In the genomic region with DNA sequence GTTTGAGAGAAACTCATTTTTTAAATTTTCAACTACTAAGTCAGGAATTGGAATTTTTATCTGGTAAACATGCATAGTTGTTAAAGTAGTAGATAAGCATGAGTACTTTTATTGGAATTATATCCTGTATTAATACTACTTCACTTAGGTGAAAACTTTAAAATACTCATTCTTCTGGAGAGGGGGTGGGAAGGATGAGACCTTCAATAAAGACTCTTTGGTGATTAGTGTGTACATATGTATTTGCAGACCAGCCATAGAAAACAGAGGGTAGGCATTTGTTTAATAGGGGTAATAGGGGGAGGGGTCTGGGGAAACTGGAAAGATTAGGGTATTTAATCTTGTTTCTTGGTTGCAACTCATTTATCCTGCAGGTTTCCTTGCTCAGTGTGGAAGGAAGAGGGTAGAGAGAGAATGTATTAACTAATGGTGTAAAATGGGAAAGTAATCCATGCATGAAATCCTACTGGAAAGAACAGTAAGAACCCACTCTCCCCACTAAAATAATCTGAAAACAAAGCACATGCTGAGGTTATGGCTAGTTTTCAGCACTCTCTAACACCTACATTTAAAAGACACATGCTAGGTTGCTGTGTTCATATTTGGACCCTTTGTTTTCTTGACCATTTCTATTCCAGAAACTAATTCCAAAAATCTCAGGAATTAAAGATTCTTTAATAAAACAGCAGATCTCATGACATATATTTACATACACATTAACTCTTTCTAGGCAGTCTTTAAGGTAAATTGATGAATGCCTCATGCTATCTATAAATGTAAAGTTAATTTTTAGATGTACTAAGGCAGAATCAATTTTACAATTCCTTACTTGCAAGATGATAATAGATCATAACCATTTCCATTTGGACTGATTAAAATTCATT, we compare ENCODE assay signal across 12 cellular contexts. TPM values are rescaled to one million over a fixed set of nuclear protein-coding genes. Genes with fewer than 3 reads are reported as not detected.
A peak's percentile ranks its signal among the peaks of the same experiment; 100 is the strongest.
DNase-seq lines count a peak whose midpoint lies in the region; ATAC-seq and TF ChIP-seq lines count a peak whose summit lies in the region.
"Had no signal": no experiment of that assay in that cellular context is flagged by ENCODE, and none has a peak within 500 bp of the region (broad histone marks: within the 10 kb centered on the region; RNA-seq: fewer than 3 reads in every experiment).

No MANE protein-coding gene starts in this region.

- H3K27me3 Mint-ChIP-seq in neural progenitor cell (ENCODE audit: insufficient read depth, low read depth) = no peaks in the 10 kb centered on the region

- no peaks in the 10 kb centered on the region for H4K20me1 ChIP-seq in neural progenitor cell (ENCODE audit: low read depth)

- H3K27me3 ChIP-seq in WERI-Rb-1 (ENCODE audit: insufficient read depth, low read depth, severe bottlenecking) (no peaks in the 10 kb centered on the region), neural progenitor cell (no peaks in the 10 kb centered on the region)

- no peak for TF ChIP-seq CTCF in NB4 (IDR thresholded peaks at IDR 0.05; ENCODE audit: low read depth, low read length)
- TF ChIP-seq CTCF in WERI-Rb-1 (IDR thresholded peaks at IDR 0.05; ENCODE audit: low read depth, low read length) = no peak
- no peak for TF ChIP-seq CTCF in neural progenitor cell (IDR thresholded peaks at IDR 0.05)

- H3K9me3 Mint-ChIP-seq in neural progenitor cell = no peaks in the 10 kb centered on the region

- H3K9me3 ChIP-seq in WERI-Rb-1 (ENCODE audit: severe bottlenecking) (no peaks in the 10 kb centered on the region), neural progenitor cell (ENCODE audit: low read depth) (no peaks in the 10 kb centered on the region)
- H3K9me3 ChIP-seq: adrenal gland had no signal

- H3K4me1 ChIP-seq in neural progenitor cell = peaks cover 34% of the 10 kb centered on the region

- no peaks in the 10 kb centered on the region for H3K36me3 Mint-ChIP-seq in neural progenitor cell

- H3K4me1 Mint-ChIP-seq in neural progenitor cell = peaks cover 22% of the 10 kb centered on the region

- peaks cover 87% of the 10 kb centered on the region for H3K79me2 ChIP-seq in neural progenitor cell (ENCODE audit: low read depth)

- peak overlapping the region; percentile 95 for H3K4me2 ChIP-seq in neural progenitor cell

- H2AFZ ChIP-seq in neural progenitor cell (replicated peaks) = no peak overlapping the region

- H3K36me3 ChIP-seq in WERI-Rb-1 (peaks cover 2% of the 10 kb centered on the region), neural progenitor cell (no peaks in the 10 kb centered on the region)
- H3K36me3 ChIP-seq: adrenal gland had no signal

- H3K27ac ChIP-seq in WERI-Rb-1 (peak overlapping the region; percentile 99), neural progenitor cell (peak overlapping the region; percentile 98)
- H3K27ac ChIP-seq: adrenal gland had no signal

- H3K9ac ChIP-seq in neural progenitor cell = peak overlapping the region; percentile 67

- peak overlapping the region; percentile 93 for H3K4me3 Mint-ChIP-seq in neural progenitor cell

- TF ChIP-seq POLR2A in NB4 (IDR thresholded peaks at IDR 0.05; ENCODE audit: extremely low read depth, insufficient read length) = no peak

- H3K4me3 ChIP-seq in NB4 (ENCODE audit: low read depth, low read length) (peak overlapping the region; percentile 84), WERI-Rb-1 (ENCODE audit: low read depth, low read length) (peak overlapping the region; percentile 93), neural progenitor cell (peak overlapping the region; percentile 94)
- H3K4me3 ChIP-seq: adrenal gland had no signal

- DNase-seq in NCI-H1417 (lab: John Stamatoyannopoulos, UW) = peak in 2 of 3 experiments; percentile 40 to 76
- no peak for DNase-seq in NCI-H1417 treated with DMSO at 0.1 percent for 48 hours (lab: John Stamatoyannopoulos, UW)
- DNase-seq in NB4 (ENCODE audit: low read depth) = peak; percentile 41
- peak; percentile 19 for DNase-seq in WERI-Rb-1
- no peak for DNase-seq in neural progenitor cell (ENCODE audit: low spot score)
- DNase-seq in iPS-NIHi11 (ENCODE audit: low spot score) = no peak
- DNase-seq: activated CD8-positive, alpha-beta memory T cell treated with anti-CD3 and anti-CD28 coated beads, Interleukin-2, amount 50 U/mL, for 4 hours; adrenal gland; NCI-H2029 treated with DMSO at 0.1 percent for 48 hours; stimulated activated CD4-positive, alpha-beta T cell treated with anti-CD3 and anti-CD28 coated beads, Interleukin-12 subunit alpha, Interleukin-12 subunit beta, amount 100 ng/mL, for 4 hours had no signal

- ATAC-seq in HG02610 (IDR thresholded peaks at IDR 0.05; ENCODE audit: unreplicated experiment) (no peak), GM21381 (IDR thresholded peaks at IDR 0.05; ENCODE audit: unreplicated experiment) (no peak)

- peak overlapping the region; percentile 69 for H3K27ac Mint-ChIP-seq in neural progenitor cell

- peaks cover 52% of the 10 kb centered on the region for H3F3A ChIP-seq in neural progenitor cell (ENCODE audit: low read depth)

RNA-seq across cellular contexts. Expression of a gene that starts 6.2 kb away (rescaled TPM):
- total RNA-seq in neural progenitor cell (ENCODE audit: low replicate concordance) = 172 and 242 TPM in 2 replicates

RNA-seq across cellular contexts. Expression of a gene that starts 55.3 kb away (rescaled TPM):
- total RNA-seq in neural progenitor cell (ENCODE audit: low replicate concordance) = 81.9 and 126 TPM in 2 replicates

Comparison
In these comparisons a context has a peak if more than half of its experiments do, and no peak if none do; other contexts are left out.
1. DNase-seq: peak in NCI-H1417 (2 of 3), NB4 (single experiment) and WERI-Rb-1 (single experiment); none in NCI-H1417 treated with DMSO at 0.1 percent for 48 hours (single experiment), neural progenitor cell (single experiment) and iPS-NIHi11 (single experiment).
2. Peak in every context shown above with its lines, with median percentiles within 50 percentile points of each other: H3K4me3 ChIP-seq.